8 cellular contexts compared by ENCODE assay signal in the genomic region with DNA sequence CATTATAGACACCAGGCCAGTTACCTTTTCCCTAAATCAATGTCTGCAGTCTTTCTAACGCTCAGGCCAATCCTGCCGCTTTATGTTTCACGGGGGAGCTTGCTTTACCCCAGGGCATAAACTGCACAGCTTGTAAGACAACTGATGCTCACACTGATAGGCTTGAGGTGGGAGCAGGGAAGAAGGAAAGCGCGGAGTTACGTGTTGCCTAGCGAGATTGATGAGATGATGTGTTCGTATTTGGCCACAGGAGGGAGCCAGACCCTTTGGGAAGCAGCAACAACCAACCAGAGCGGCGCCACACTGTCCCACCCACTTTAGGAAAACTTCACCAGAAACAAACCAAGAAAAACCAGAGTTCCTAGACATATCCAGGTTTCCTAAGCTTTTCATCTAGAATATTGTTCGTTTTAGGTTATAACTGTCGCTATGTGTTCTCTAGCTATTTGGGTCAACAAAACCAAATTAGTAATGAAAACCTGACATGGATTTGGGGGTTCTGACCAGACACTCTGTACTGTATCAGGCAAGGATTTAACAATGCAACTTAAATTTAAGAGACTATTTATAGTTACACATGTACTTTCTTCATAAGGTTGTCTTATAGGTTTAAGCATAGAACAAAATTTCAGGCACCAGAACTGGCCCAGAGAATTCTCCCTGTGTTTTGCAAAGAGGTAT. TPM values are rescaled to one million over a fixed set of nuclear protein-coding genes. Genes with fewer than 3 reads are reported as not detected.
DNase-seq lines count a peak whose midpoint lies in the region; ATAC-seq and TF ChIP-seq lines count a peak whose summit lies in the region.

No MANE protein-coding gene starts in this region.

- peak; percentile 82 for DNase-seq in AG04450 (ENCODE audit: low read depth, low spot score)
- DNase-seq in NCI-H446 (lab: John Stamatoyannopoulos, UW): peak; percentile 79 to 89
- peak; percentile 57 for DNase-seq in activated CD4-positive, alpha-beta T cell treated with anti-CD3 and anti-CD28 coated beads for 1 hour
- DNase-seq in chondrocyte (ENCODE audit: low spot score): no peak
- peak; percentile 70 to 77 for DNase-seq in left lung
- DNase-seq in stimulated activated CD4-positive, alpha-beta T cell treated with anti-CD3 and anti-CD28 coated beads, Interleukin-4, amount 100 ng/mL, for 4 hours: peak; percentile 54 to 69

- POLR2A ChIA-PET in AG04450 (lab: Yijun Ruan, JAX): no interaction called here

- intact Hi-C loops in left lung (cut with DNase I): loop anchor here in 1 of 2 donors (5.0 kb wide), 1 partner anchor 94 kb away; no protein-coding TSS in a partner anchor

- CTCF ChIA-PET in AG04450 (lab: Charles Lee): interaction anchor here (0.5 to 4.5 kb wide), 59 partner anchors 8 to 1042 kb away, joined by 3 to 193 read pairs (median 4); partner anchors contain the start of genes MDM1, NUP107 and RAP1B

- H3K27ac ChIP-seq in AG04450 (ENCODE audit: low read depth, low read length) (no peak overlapping the region), left lung (no peak overlapping the region)

- peaks cover 2% of the 10 kb centered on the region for H3K36me3 Mint-ChIP-seq in chondrocyte (ENCODE audit: low read depth)

- no peaks in the 10 kb centered on the region for H3K27me3 ChIP-seq in AG04450 (ENCODE audit: control insufficient read depth, insufficient read depth, low read length)
- peaks cover 6 to 11% of the 10 kb centered on the region in 2 donors for H3K27me3 ChIP-seq in left lung

- peak overlapping the region; percentile 67 for H3K27ac Mint-ChIP-seq in chondrocyte (ENCODE audit: unreplicated experiment)

- peaks cover 0 to 10% of the 10 kb centered on the region in 2 donors for H3K4me1 ChIP-seq in left lung

- H3K4me3 Mint-ChIP-seq in chondrocyte (ENCODE audit: unreplicated experiment): peak overlapping the region; percentile 39

- no peaks in the 10 kb centered on the region for H3K36me3 ChIP-seq in left lung

- H3K9me3 Mint-ChIP-seq in chondrocyte (ENCODE audit: low read depth): peaks cover 9% of the 10 kb centered on the region

- ATAC-seq in GM18873 (IDR thresholded peaks at IDR 0.05; ENCODE audit: low FRiP score, unreplicated experiment) (peak; percentile 81), HG03175 (IDR thresholded peaks at IDR 0.05; ENCODE audit: unreplicated experiment) (peak; percentile 93), left lung (peak; percentile 100)

- H3K4me1 Mint-ChIP-seq in chondrocyte (ENCODE audit: low read depth): peaks cover 44% of the 10 kb centered on the region

- H3K27me3 Mint-ChIP-seq in chondrocyte (ENCODE audit: low read depth): peaks cover 4% of the 10 kb centered on the region

- H3K4me3 ChIP-seq in AG04450 (ENCODE audit: low read depth, low read length): peak overlapping the region; percentile 38
- H3K4me3 ChIP-seq in left lung: no peak overlapping the region

- H3K9me3 ChIP-seq in AG04450 (ENCODE audit: control insufficient read depth, insufficient read depth, low read length) (no peaks in the 10 kb centered on the region), left lung (no peaks in the 10 kb centered on the region)

- TF ChIP-seq CTCF in AG04450 (IDR thresholded peaks at IDR 0.05; ENCODE audit: low read depth, low read length) (peak; percentile 92), chondrocyte (IDR thresholded peaks at IDR 0.05) (peak; percentile 96), left lung (IDR thresholded peaks at IDR 0.05) (peak; percentile 74 to 77)

RNA-seq across cellular contexts. Expression of gene IL26, which starts 2.4 kb away (rescaled TPM):
- polyA plus RNA-seq in AG04450 (2011; rRNA removed): not detected in 2 replicates
- not detected in 2 replicates for polyA minus RNA-seq in AG04450 (2011; rRNA and poly(A)+ RNA removed)
- total RNA-seq in chondrocyte: 0.67 to 2.5 TPM in 2 of 3 replicates, not detected in the other
- not detected for total RNA-seq in left lung

RNA-seq across cellular contexts. Expression of gene IL22, which starts 30.2 kb away (rescaled TPM):
- not detected in 2 replicates for polyA plus RNA-seq in AG04450 (2011; rRNA removed)
- polyA minus RNA-seq in AG04450 (2011; rRNA and poly(A)+ RNA removed): not detected in 2 replicates
- total RNA-seq in chondrocyte (not detected in 3 replicates), left lung (not detected)
